Comparison of ENCODE assay signal across 35 cellular contexts in genomic region chr2:24394998-24395397, GRCh38.
"Had no signal": no experiment of that assay in that cellular context is flagged by ENCODE, and none has a peak within 500 bp of the region (broad histone marks: within the 10 kb centered on the region; RNA-seq: fewer than 3 reads in every experiment).

No MANE protein-coding gene starts in this region.

- H3K9ac ChIP-seq: KMS-11 had no signal

- H3K9me3 ChIP-seq: MG63 had no signal

- H3K36me3 ChIP-seq: MG63 had no signal

- H3K27ac ChIP-seq: KMS-11 had no signal

- H3K4me3 ChIP-seq: MG63 had no signal

- H3K4me2 ChIP-seq: KMS-11 had no signal

- H3K27me3 ChIP-seq: MG63 had no signal

- DNase-seq: Karpas-422, Kasumi-1, KG1, MG63, MM.1S, MV-4-11, NCI-H1048, NCI-H1092, NCI-H1092 treated with DMSO at 0.1 percent for 48 hours, NCI-H1105, NCI-H1105 treated with DMSO at 0.1 percent for 48 hours, NCI-H1417, NCI-H1417 treated with DMSO at 0.1 percent for 48 hours, NCI-H1436, NCI-H1436 treated with DMSO at 0.1 percent for 48 hours, NCI-H146, NCI-H1694, NCI-H1694 treated with DMSO at 0.1 percent for 48 hours, NCI-H187, NCI-H187 treated with DMSO at 0.1 percent for 48 hours, NCI-H1930, NCI-H2029, NCI-H2029 treated with DMSO at 0.1 percent for 48 hours, NCI-H2081, NCI-H2081 treated with DMSO at 0.1 percent for 48 hours, NCI-H2107, NCI-H2171, NCI-H2171 treated with DMSO at 0.1 percent for 48 hours, NCI-H226, NCI-H345, NCI-H446, NCI-H446 treated with DMSO at 0.1 percent for 48 hours, NCI-H510A, NCI-H510A treated with DMSO at 0.1 percent for 48 hours had no signal
